Comparison of ENCODE assay signal across 17 cellular contexts in the genomic region with DNA sequence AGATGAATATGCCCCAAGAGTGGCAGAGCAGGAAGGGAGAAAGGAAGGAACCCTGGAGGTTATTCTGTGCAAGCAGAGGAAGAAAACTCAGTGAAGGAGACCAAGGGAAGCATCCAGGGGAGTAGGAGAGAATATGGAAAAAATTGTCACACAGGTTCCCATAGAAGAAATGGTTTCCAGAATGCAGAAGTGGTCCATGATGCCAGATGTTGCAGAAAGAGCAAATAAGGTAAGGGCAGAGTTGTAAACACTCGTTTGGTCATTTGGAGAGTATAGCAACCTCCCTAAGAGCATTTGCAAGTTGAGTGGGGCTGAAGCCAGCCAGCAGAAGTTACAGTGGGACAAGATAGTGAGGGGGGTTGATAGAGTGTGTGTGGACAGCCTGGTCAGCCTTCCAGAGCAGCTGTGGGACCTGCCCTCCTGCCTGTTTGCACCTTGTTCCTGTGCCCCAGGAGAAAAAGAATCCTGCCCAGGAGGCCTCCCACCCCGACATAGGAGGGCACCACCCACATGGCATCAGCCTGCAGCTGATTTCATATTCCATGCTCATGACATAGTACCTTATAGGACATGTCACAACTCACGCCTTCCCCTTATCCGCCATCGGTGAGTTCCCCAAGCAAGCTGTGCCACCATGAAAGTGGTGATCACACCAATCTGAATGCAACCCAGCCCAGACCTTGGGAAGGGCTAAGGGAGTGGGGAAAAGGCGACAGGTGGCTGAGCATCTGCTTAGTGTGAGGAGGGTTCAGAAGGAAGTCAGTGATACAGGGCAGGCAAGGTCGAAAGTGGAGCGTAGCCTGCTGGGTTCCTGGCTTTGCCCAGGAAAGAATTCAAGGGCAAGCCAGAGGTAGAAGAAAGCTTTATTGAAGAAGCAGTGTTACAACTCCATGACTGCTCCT. TPM values are rescaled to one million over a fixed set of nuclear protein-coding genes. Genes with fewer than 3 reads are reported as not detected.
DNase-seq lines count a peak whose midpoint lies in the region; ATAC-seq, FAIRE-seq and TF ChIP-seq lines count a peak whose summit lies in the region.
"Had no signal": no experiment of that assay in that cellular context is flagged by ENCODE, and none has a peak within 500 bp of the region (broad histone marks: within the 10 kb centered on the region; RNA-seq: fewer than 3 reads in every experiment).

No MANE protein-coding gene starts in this region.

- H4K5ac ChIP-seq in IMR-90 (ENCODE audit: low read depth, low read length): no peak overlapping the region

- H3K4me1 Mint-ChIP-seq in CD8-positive, alpha-beta memory T cell: peaks cover 32 to 43% (median 36%) of the 10 kb centered on the region in 3 donors
- H3K4me1 Mint-ChIP-seq in memory B cell: peaks cover 37% of the 10 kb centered on the region

- H4K8ac ChIP-seq in IMR-90 (ENCODE audit: low read depth in 2 of 2, low read length in 2 of 2): no peak overlapping the region

- H3K4me3 ChIP-seq in CD8-positive, alpha-beta memory T cell (ENCODE audit: low read length): no peak overlapping the region
- no peak overlapping the region for H3K4me3 ChIP-seq in IMR-90 (ENCODE audit: insufficient read depth, low read depth, low read length)
- H3K4me3 ChIP-seq in SJCRH30: no peak overlapping the region
- H3K4me3 ChIP-seq in HepG2 (replicated peaks in 1 of 3; ENCODE audit: insufficient read depth in 1 of 3, low read depth in 2 of 3, low read length in 3 of 3): no peak overlapping the region
- H3K4me3 ChIP-seq: Peyer's patch had no signal

- H2BK120ac ChIP-seq in IMR-90 (ENCODE audit: low read depth, low read length): no peak overlapping the region

- no peaks in the 10 kb centered on the region for H3K27me3 Mint-ChIP-seq in CD8-positive, alpha-beta memory T cell
- no peaks in the 10 kb centered on the region for H3K27me3 Mint-ChIP-seq in memory B cell

- in situ Hi-C loops in IMR-90 (cut with MboI; ENCODE audit: low sequenced_read_pairs) (loop anchor here (10.0 to 25.0 kb wide), 3 partner anchors 351 to 771 kb away; partner anchors contain the start of genes DTL and INTS7), HepG2 (cut with HindIII; ENCODE audit: extremely low pct_ligation_motif_present, low pct_unique_long_range_greater_than_20kb) (no loop called here)

- TF ChIP-seq CTCF in IMR-90 (conservative IDR thresholded peaks at IDR 0.05; ENCODE audit: low read depth, low read length): no peak
- TF ChIP-seq CTCF in HepG2 (CRISPR knock-in tag; IDR thresholded peaks at IDR 0.05): no peak

- no peak overlapping the region for H2BK20ac ChIP-seq in IMR-90 (ENCODE audit: low read depth, low read length)

- TF ChIP-seq RAD21 in IMR-90 (IDR thresholded peaks at IDR 0.05; ENCODE audit: low read length) (no peak), HepG2 (CRISPR knock-in tag; IDR thresholded peaks at IDR 0.05) (no peak)

- H3K27me3 ChIP-seq in CD8-positive, alpha-beta memory T cell (ENCODE audit: insufficient read depth, low read length, poor library complexity, severe bottlenecking): no peaks in the 10 kb centered on the region
- H3K27me3 ChIP-seq in IMR-90 (ENCODE audit: control insufficient read depth, insufficient read depth, low read length): peaks cover 8% of the 10 kb centered on the region
- H3K27me3 ChIP-seq in SJCRH30: no peaks in the 10 kb centered on the region
- H3K27me3 ChIP-seq in HepG2 (ENCODE audit: control insufficient read depth in 1 of 2, insufficient read depth in 2 of 2, low read length in 2 of 2): peaks cover 3 to 20% of the 10 kb centered on the region in 2 experiments; a peak in 4 of 5 replicates
- H3K27me3 ChIP-seq: Peyer's patch had no signal

- no peak for FAIRE-seq in HepG2 (lab: Jason Lieb, UNC)

- no peak overlapping the region for H2BK5ac ChIP-seq in IMR-90 (ENCODE audit: low read depth, low read length, poor library complexity, severe bottlenecking)

- H4K91ac ChIP-seq in IMR-90 (ENCODE audit: insufficient read depth, low read depth, low read length): no peak overlapping the region

- H3K56ac ChIP-seq in IMR-90 (ENCODE audit: extremely low read depth, insufficient read depth, low read length): no peak overlapping the region

- H2AFZ ChIP-seq in IMR-90 (replicated peaks; ENCODE audit: low read length, poor library complexity) (peak overlapping the region; percentile 24), HepG2 (ENCODE audit: low read length) (no peak overlapping the region)

- H2AK9ac ChIP-seq in IMR-90 (replicated peaks; ENCODE audit: low read depth, low read length, poor library complexity): no peak overlapping the region

- ATAC-seq in IMR-90 (ENCODE audit: low read depth) (no peak), memory B cell (ENCODE audit: low read depth) (no peak), HepG2 (no peak), GM18858 (IDR thresholded peaks at IDR 0.05; ENCODE audit: unreplicated experiment) (no peak)

- peak overlapping the region in 6 of 8 donors; percentile 38 to 98 (median 93) for H3K27ac Mint-ChIP-seq in CD8-positive, alpha-beta memory T cell
- H3K27ac Mint-ChIP-seq in memory B cell: peak overlapping the region; percentile 9
- H3K27ac Mint-ChIP-seq: HFFc6 had no signal

- H3K36me3 ChIP-seq in CD8-positive, alpha-beta memory T cell (ENCODE audit: insufficient read depth, low read length): no peaks in the 10 kb centered on the region
- H3K36me3 ChIP-seq in IMR-90 (ENCODE audit: control insufficient read depth, insufficient read depth, low read length) (no peaks in the 10 kb centered on the region), SJCRH30 (no peaks in the 10 kb centered on the region), HepG2 (replicated peaks in 1 of 2; ENCODE audit: control insufficient read depth in 1 of 2, insufficient read depth in 2 of 2, low read length in 2 of 2) (no peaks in the 10 kb centered on the region)
- H3K36me3 ChIP-seq: Peyer's patch had no signal

- no peak overlapping the region for H2BK15ac ChIP-seq in IMR-90 (ENCODE audit: low read depth, low read length)

- H3K9me3 Mint-ChIP-seq in CD8-positive, alpha-beta memory T cell: no peaks in the 10 kb centered on the region
- no peaks in the 10 kb centered on the region for H3K9me3 Mint-ChIP-seq in memory B cell
- H3K9me3 Mint-ChIP-seq: HFFc6 had no signal

- no peaks in the 10 kb centered on the region for H3K79me1 ChIP-seq in IMR-90 (ENCODE audit: low read depth in 1 of 2, low read length in 2 of 2)

- DNase-seq in CD8-positive, alpha-beta memory T cell: no peak
- DNase-seq in IMR-90 (no peak), SJCRH30 (peak; percentile 35 to 58), memory B cell (ENCODE audit: low spot score in 2 of 2) (no peak), HepG2 (ENCODE audit: low spot score) (no peak), NCI-H1048 (lab: John Stamatoyannopoulos, UW) (no peak)
- DNase-seq in activated T-cell treated with anti-CD3 and anti-CD28 coated beads, Interleukin-2, amount 50 U/mL, for 48 hours: no peak
- DNase-seq: GOT3, HFFc6, Kasumi-1, NCI-H187 treated with DMSO at 0.1 percent for 48 hours, NCI-H774, Peyer's patch, Right ventricle myocardium superior, SK-N-SH, T-helper 1 cell had no signal

- H3K4me1 ChIP-seq in CD8-positive, alpha-beta memory T cell (ENCODE audit: insufficient read depth, low read length): peaks cover 24% of the 10 kb centered on the region
- H3K4me1 ChIP-seq in IMR-90 (ENCODE audit: control insufficient read depth, insufficient read depth, low read length) (no peaks in the 10 kb centered on the region), SJCRH30 (peaks cover 9% of the 10 kb centered on the region), HepG2 (ENCODE audit: insufficient read depth, low read length) (peaks cover 33% of the 10 kb centered on the region)

- intact Hi-C loops in IMR-90 (cut with micrococcal nuclease) (loop anchor here (5.0 kb wide), 2 partner anchors 609 to 774 kb away; no protein-coding TSS in a partner anchor), HepG2 (cut with micrococcal nuclease; ENCODE audit: unreplicated experiment) (loop anchor here (5.0 to 10.0 kb wide), 2 partner anchors 244 to 611 kb away; no protein-coding TSS in a partner anchor)

- no peaks in the 10 kb centered on the region for H3K36me3 Mint-ChIP-seq in CD8-positive, alpha-beta memory T cell
- H3K36me3 Mint-ChIP-seq in memory B cell: no peaks in the 10 kb centered on the region

- BruUV-seq in IMR-90 (replicated peaks; lab: Mats Ljungman, UMichigan) (no TSS peak), HepG2 (replicated peaks; lab: Mats Ljungman, UMichigan) (no TSS peak)

- TF ChIP-seq POLR2A in IMR-90 (IDR thresholded peaks at IDR 0.05; ENCODE audit: low read depth, low read length) (no peak), HepG2 (IDR thresholded peaks at IDR 0.05; ENCODE audit: insufficient read depth in 1 of 2, low read depth in 2 of 2, low read length in 2 of 2) (no peak)

- no peak overlapping the region for H3K18ac ChIP-seq in IMR-90 (ENCODE audit: low read depth, low read length)

- H3K9ac ChIP-seq in IMR-90 (ENCODE audit: low read depth, low read length) (no peak overlapping the region), HepG2 (ENCODE audit: insufficient read depth, low read depth, low read length) (no peak overlapping the region)
- H3K9ac ChIP-seq: SK-N-SH had no signal

- no peaks in the 10 kb centered on the region for H3K9me1 ChIP-seq in IMR-90 (ENCODE audit: insufficient read depth, low read length)

- TF ChIP-seq EP300 in HepG2 (IDR thresholded peaks at IDR 0.05; ENCODE audit: low read depth in 2 of 2, low read length in 2 of 2): no peak
- no peak for TF ChIP-seq EP300 in HepG2 (CRISPR knock-in tag; IDR thresholded peaks at IDR 0.05; ENCODE audit: borderline replicate concordance)

- CTCF ChIA-PET in CD8-positive, alpha-beta memory T cell (lab: Charles Lee): interaction anchor here (0.8 to 7.7 kb wide), 5 partner anchors 11 to 772 kb away, joined by 3 to 73 read pairs (median 8); partner anchors contain the start of genes DTL and INTS7
- CTCF ChIA-PET in IMR-90 (lab: Yijun Ruan, JAX): interaction anchor here (0.9 to 1.8 kb wide), 4 partner anchors 14 to 773 kb away, joined by 3 to 6 read pairs (median 3); no protein-coding TSS in a partner anchor
- CTCF ChIA-PET in HepG2 (lab: Yijun Ruan, JAX; ENCODE audit: low intra/inter-chr PET ratio, low total read pairs): no interaction called here

- POLR2A ChIA-PET in CD8-positive, alpha-beta memory T cell (lab: Charles Lee): no interaction called here
- POLR2A ChIA-PET in IMR-90 (lab: Charles Lee; ENCODE audit: unreplicated experiment): no interaction called here
- POLR2A ChIA-PET in HepG2 (lab: Yijun Ruan, JAX): interaction anchor here (0.6 to 2.1 kb wide), 2 partner anchors 16 to 351 kb away, joined by 3 to 9 read pairs; partner anchors contain the start of genes DTL and INTS7

- H3K79me2 ChIP-seq in HepG2 (ENCODE audit: insufficient read depth, low read length): no peaks in the 10 kb centered on the region

- H3K4me2 ChIP-seq in IMR-90 (ENCODE audit: low read depth, low read length): no peak overlapping the region
- no peak overlapping the region for H3K4me2 ChIP-seq in HepG2 (ENCODE audit: low read depth, low read length)
- H3K4me2 ChIP-seq: SK-N-SH had no signal

- no peak overlapping the region for H3K14ac ChIP-seq in IMR-90 (replicated peaks; ENCODE audit: low read depth, low read length)

- no peak overlapping the region for H3K27ac ChIP-seq in CD8-positive, alpha-beta memory T cell (ENCODE audit: low read depth, low read length)
- H3K27ac ChIP-seq in IMR-90 (ENCODE audit: insufficient read depth, low read length): no peak overlapping the region
- H3K27ac ChIP-seq in SJCRH30: no peak overlapping the region
- no peak overlapping the region for H3K27ac ChIP-seq in HepG2 (ENCODE audit: extremely low read length, insufficient read depth, low read length)
- H3K27ac ChIP-seq: Peyer's patch had no signal

- dilution Hi-C loops in IMR-90 (cut with HindIII; ENCODE audit: low sequenced_read_pairs, unreplicated experiment): no loop called here

- H3K4ac ChIP-seq in IMR-90 (ENCODE audit: low read depth, low read length): no peak overlapping the region

- H4K20me1 ChIP-seq in IMR-90 (ENCODE audit: insufficient read depth, low read length) (no peaks in the 10 kb centered on the region), HepG2 (ENCODE audit: insufficient read depth, low read length) (no peaks in the 10 kb centered on the region)

- H2AK5ac ChIP-seq in IMR-90 (ENCODE audit: low read depth, low read length): no peak overlapping the region

- H3K9me3 ChIP-seq in CD8-positive, alpha-beta memory T cell (ENCODE audit: low read length): no peaks in the 10 kb centered on the region
- no peaks in the 10 kb centered on the region for H3K9me3 ChIP-seq in IMR-90 (ENCODE audit: control insufficient read depth, insufficient read depth, low read length)
- no peaks in the 10 kb centered on the region for H3K9me3 ChIP-seq in SJCRH30 (replicated peaks)
- no peaks in the 10 kb centered on the region for H3K9me3 ChIP-seq in HepG2 (ENCODE audit: low read length)
- H3K9me3 ChIP-seq: Peyer's patch, SK-N-SH had no signal

- no peak overlapping the region; the same call in 1 of the 2 replicates for H3K23ac ChIP-seq in IMR-90 (ENCODE audit: low read depth, low read length)

- H3K4me3 Mint-ChIP-seq in CD8-positive, alpha-beta memory T cell: no peak overlapping the region
- H3K4me3 Mint-ChIP-seq in memory B cell: no peak overlapping the region
- H3K4me3 Mint-ChIP-seq: HFFc6 had no signal

- WGBS in IMR-90 (ENCODE audit: extremely low coverage in 2 of 2, insufficient read length in 1 of 2), 2 experiments: 83% methylated on average over 1 of the region's 8 CpGs; no CpG with 5 or more reads in 1 of the 2 experiments
- 51% methylated on average over 8 of the region's 8 CpGs for WGBS in HepG2 (ENCODE audit: low lambda C conversion rate)

RNA-seq across cellular contexts. Expression of gene NEK2, which starts 8.2 kb away (rescaled TPM):
- total RNA-seq in CD8-positive, alpha-beta memory T cell: 10 to 100 TPM; 14.1 to 14.8 TPM
- polyA plus RNA-seq in CD8-positive, alpha-beta memory T cell: 0.51 TPM
- total RNA-seq in IMR-90 (2012; rRNA removed) (26.0 and 35.0 TPM in 2 replicates), HepG2 (2016; rRNA removed; fragmentation: Illumina TruSeq; extraction: Trizol) (40.8 and 57.5 TPM in 2 replicates)
- polyA plus RNA-seq in IMR-90 (2012; rRNA removed) (8.8 and 9.9 TPM in 2 replicates), HepG2 (2011; rRNA removed) (6.0 and 10.9 TPM in 2 replicates)
- polyA plus RNA-seq in IMR-90 (2012; cell fraction: cytosol; rRNA removed): 2.7 and 6.4 TPM in 2 replicates
- polyA plus RNA-seq in IMR-90 (2012; cell fraction: nucleus; rRNA removed; ENCODE audit: low replicate concordance): 0.98 and 2.7 TPM in 2 replicates
- total RNA-seq in SJCRH30 (2014; rRNA removed; shearing (Covaris generic)): 59.4 and 63.3 TPM in 2 replicates
- total RNA-seq in HepG2 (2016; cell fraction: cytosol; rRNA removed; fragmentation: Illumina TruSeq; extraction: Trizol; ENCODE audit: low read depth): 7.0 TPM in 2 replicates
- total RNA-seq in HepG2 (2016; cell fraction: insoluble cytoplasmic fraction; rRNA removed; fragmentation: Illumina TruSeq; extraction: Trizol): 43.3 and 55.7 TPM in 2 replicates
- 15.1 and 15.5 TPM in 2 replicates for total RNA-seq in HepG2 (2016; cell fraction: membrane; rRNA removed; fragmentation: Illumina TruSeq; extraction: Trizol)
- 16.9 and 19.9 TPM in 2 replicates for total RNA-seq in HepG2 (2016; cell fraction: nucleus; rRNA removed; fragmentation: Illumina TruSeq; extraction: Trizol)
- polyA plus RNA-seq in HepG2 (2011; cell fraction: cytosol; rRNA removed): 6.1 and 6.5 TPM in 2 replicates
- 4.6 TPM in 2 replicates for polyA plus RNA-seq in HepG2 (2011; cell fraction: nucleus; rRNA removed)
- 9.8 and 17.4 TPM in 2 replicates for polyA plus RNA-seq in HepG2 (2012)
- 2.6 and 2.8 TPM in 2 replicates for polyA plus RNA-seq in HepG2 (2016; cell fraction: cytosol; fragmentation: Illumina TruSeq; extraction: Trizol; ENCODE audit: low read depth)
- 41.0 and 43.9 TPM in 2 replicates for polyA plus RNA-seq in HepG2 (2016; cell fraction: insoluble cytoplasmic fraction; fragmentation: Illumina TruSeq; extraction: Trizol; ENCODE audit: low read depth)
- polyA plus RNA-seq in HepG2 (2016; cell fraction: membrane; fragmentation: Illumina TruSeq; extraction: Trizol; ENCODE audit: low read depth): 5.1 and 5.7 TPM in 2 replicates
- polyA plus RNA-seq in HepG2 (2016; cell fraction: nucleus; fragmentation: Illumina TruSeq; extraction: Trizol; ENCODE audit: insufficient read depth, low read depth): 18.2 and 19.2 TPM in 2 replicates
- polyA minus RNA-seq in HepG2 (2011; rRNA and poly(A)+ RNA removed; ENCODE audit: low replicate concordance): 9.2 and 31.3 TPM in 2 replicates
- 9.6 and 16.1 TPM in 2 replicates for polyA minus RNA-seq in HepG2 (2011; cell fraction: cytosol; rRNA and poly(A)+ RNA removed)
- 10.6 and 16.0 TPM in 2 replicates for polyA minus RNA-seq in HepG2 (2011; cell fraction: nucleus; rRNA and poly(A)+ RNA removed)
- total RNA-seq: Right ventricle myocardium superior had no signal

Comparison
In these comparisons a context has a peak if more than half of its experiments do, and no peak if none do; other contexts are left out.
1. DNase-seq: peak in SJCRH30 (2 of 2); none in CD8-positive, alpha-beta memory T cell (0 of 5), IMR-90 (single experiment), memory B cell (0 of 2), HepG2 (single experiment), activated T-cell treated with anti-CD3 and anti-CD28 coated beads, Interleukin-2, amount 50 U/mL, for 48 hours (0 of 2) and NCI-H1048 (single experiment).